9 cellular contexts compared by ENCODE assay signal in genomic region chr11:96154802-96155520, GRCh38.
A peak's percentile ranks its signal among the peaks of the same experiment; 100 is the strongest.
DNase-seq lines count a peak whose midpoint lies in the region; ATAC-seq and TF ChIP-seq lines count a peak whose summit lies in the region.
"Had no signal": no experiment of that assay in that cellular context is flagged by ENCODE, and none has a peak within 500 bp of the region (broad histone marks: within the 10 kb centered on the region; RNA-seq: fewer than 3 reads in every experiment).

No MANE protein-coding gene starts in this region.

- H3K4me3 Mint-ChIP-seq in stimulated activated naive CD8-positive, alpha-beta T cell treated with anti-CD3 and anti-CD28 coated beads, Interleukin-15, Interleukin-2, amounts not matched to agents 100 ng/mL and 50 ng/mL, for 24 hours = no peak overlapping the region
- no peak overlapping the region for H3K4me3 Mint-ChIP-seq in nephron progenitor cell

- H3K4me1 Mint-ChIP-seq in stimulated activated naive CD8-positive, alpha-beta T cell treated with anti-CD3 and anti-CD28 coated beads, Interleukin-15, Interleukin-2, amounts not matched to agents 100 ng/mL and 50 ng/mL, for 24 hours (ENCODE audit: low read depth) = peaks cover 75% of the 10 kb centered on the region
- H3K4me1 Mint-ChIP-seq in nephron progenitor cell = peaks cover 49% of the 10 kb centered on the region

- H3K27ac Mint-ChIP-seq in stimulated activated naive CD8-positive, alpha-beta T cell treated with anti-CD3 and anti-CD28 coated beads, Interleukin-15, Interleukin-2, amounts not matched to agents 100 ng/mL and 50 ng/mL, for 24 hours = peak overlapping the region; percentile 80
- no peak overlapping the region for H3K27ac Mint-ChIP-seq in nephron progenitor cell

- DNase-seq in stimulated activated naive CD8-positive, alpha-beta T cell treated with anti-CD3 and anti-CD28 coated beads, Interleukin-15, Interleukin-2, amounts not matched to agents 100 U/mL and 50 U/mL, for 24 hours = no peak
- DNase-seq in cerebellar cortex (ENCODE audit: low spot score) (peak; percentile 88), midbrain (lab: John Stamatoyannopoulos, UW) (peak; percentile 13), nephron progenitor cell (no peak), NCI-H526 treated with DMSO at 0.1 percent for 48 hours (lab: John Stamatoyannopoulos, UW) (no peak)
- DNase-seq in activated CD8-positive, alpha-beta memory T cell treated with anti-CD3 and anti-CD28 coated beads, Interleukin-2, amount 50 U/mL, for 4 hours = no peak

- no peaks in the 10 kb centered on the region for H3K27me3 Mint-ChIP-seq in stimulated activated naive CD8-positive, alpha-beta T cell treated with anti-CD3 and anti-CD28 coated beads, Interleukin-15, Interleukin-2, amounts not matched to agents 100 ng/mL and 50 ng/mL, for 24 hours
- no peaks in the 10 kb centered on the region for H3K27me3 Mint-ChIP-seq in nephron progenitor cell (ENCODE audit: low read depth, poor library complexity)

- no peaks in the 10 kb centered on the region for H3K9me3 Mint-ChIP-seq in stimulated activated naive CD8-positive, alpha-beta T cell treated with anti-CD3 and anti-CD28 coated beads, Interleukin-15, Interleukin-2, amounts not matched to agents 100 ng/mL and 50 ng/mL, for 24 hours
- no peaks in the 10 kb centered on the region for H3K9me3 Mint-ChIP-seq in nephron progenitor cell
- H3K9me3 Mint-ChIP-seq: T-helper 2 cell treated with Interferon-gamma antibody and Interleukin-4, amounts not matched to agents 5 μg/mL and 100 μg/mL, for 36 hours had no signal

- no peak for ATAC-seq in stimulated activated naive CD8-positive, alpha-beta T cell treated with anti-CD3 and anti-CD28 coated beads, Interleukin-15, Interleukin-2, amounts not matched to agents 100 U/mL and 50 U/mL, for 24 hours
- no peak for ATAC-seq in GM19455 (IDR thresholded peaks at IDR 0.05; ENCODE audit: unreplicated experiment)

- no peak for TF ChIP-seq CTCF in nephron progenitor cell (IDR thresholded peaks at IDR 0.05)

- H3K36me3 Mint-ChIP-seq in stimulated activated naive CD8-positive, alpha-beta T cell treated with anti-CD3 and anti-CD28 coated beads, Interleukin-15, Interleukin-2, amounts not matched to agents 100 ng/mL and 50 ng/mL, for 24 hours (ENCODE audit: low read depth) = peaks cover 18% of the 10 kb centered on the region
- peaks cover 6% of the 10 kb centered on the region for H3K36me3 Mint-ChIP-seq in nephron progenitor cell (ENCODE audit: low read depth)

Comparison
In these comparisons a context has a peak if more than half of its experiments do, and no peak if none do; other contexts are left out.
1. DNase-seq: peak in cerebellar cortex (single experiment) and midbrain (single experiment); none in stimulated activated naive CD8-positive, alpha-beta T cell treated with anti-CD3 and anti-CD28 coated beads, Interleukin-15, Interleukin-2, amounts not matched to agents 100 U/mL and 50 U/mL, for 24 hours (single experiment), nephron progenitor cell (single experiment), activated CD8-positive, alpha-beta memory T cell treated with anti-CD3 and anti-CD28 coated beads, Interleukin-2, amount 50 U/mL, for 4 hours (single experiment) and NCI-H526 treated with DMSO at 0.1 percent for 48 hours (single experiment).